24 cellular contexts compared by ENCODE assay signal in genomic region chr6:106788761-106789160, GRCh38.
DNase-seq lines count a peak whose midpoint lies in the region; ATAC-seq, FAIRE-seq and TF ChIP-seq lines count a peak whose summit lies in the region.
"Had no signal": no experiment of that assay in that cellular context is flagged by ENCODE, and none has a peak within 500 bp of the region (broad histone marks: within the 10 kb centered on the region; RNA-seq: fewer than 3 reads in every experiment).

No MANE protein-coding gene starts in this region.

- H3K36me3 Mint-ChIP-seq in neural progenitor cell: no peaks in the 10 kb centered on the region

- H3K4me2 ChIP-seq in HepG2 (ENCODE audit: low read depth, low read length): no peak overlapping the region
- no peak overlapping the region for H3K4me2 ChIP-seq in neural progenitor cell

- H3K4me1 Mint-ChIP-seq in neural progenitor cell: peaks cover 10% of the 10 kb centered on the region

- H3K27me3 ChIP-seq in liver (ENCODE audit: control insufficient read depth in 4 of 4, insufficient read depth in 4 of 4, low read length in 3 of 4): no peaks in the 10 kb centered on the region
- H3K27me3 ChIP-seq in HepG2 (ENCODE audit: control insufficient read depth in 1 of 2, insufficient read depth in 2 of 2, low read length in 2 of 2): no peaks in the 10 kb centered on the region
- H3K27me3 ChIP-seq in neural progenitor cell: no peaks in the 10 kb centered on the region
- no peaks in the 10 kb centered on the region for H3K27me3 ChIP-seq in thyroid gland
- no peaks in the 10 kb centered on the region for H3K27me3 ChIP-seq in prostate gland (replicated peaks; ENCODE audit: insufficient read depth)
- H3K27me3 ChIP-seq: BLaER1 treated with 17β-estradiol and CSF1 and Interleukin-3, amounts not matched to agents 10 nM and 100 nM had no signal

- H3K27me3 Mint-ChIP-seq in neural progenitor cell (ENCODE audit: insufficient read depth, low read depth): peaks cover 6% of the 10 kb centered on the region

- ATAC-seq in HepG2: no peak

- H3K9ac ChIP-seq in liver (ENCODE audit: low read depth in 1 of 2, low read length in 2 of 2): no peak overlapping the region
- H3K9ac ChIP-seq in HepG2 (ENCODE audit: insufficient read depth, low read depth, low read length): no peak overlapping the region
- peak overlapping the region in 1 of 2 donors; percentile 47 for H3K9ac ChIP-seq in kidney (ENCODE audit: low read length in 2 of 2)
- H3K9ac ChIP-seq in neural progenitor cell: no peak overlapping the region
- H3K9ac ChIP-seq: BLaER1 treated with 17β-estradiol and CSF1 and Interleukin-3, amounts not matched to agents 10 nM and 100 nM; GM23248 had no signal

- peaks cover 0 to 24% (median 6%) of the 10 kb centered on the region in 4 donors for H3K4me1 ChIP-seq in liver (ENCODE audit: control insufficient read depth in 4 of 4, insufficient read depth in 4 of 4, low read length in 3 of 4)
- peaks cover 98% of the 10 kb centered on the region for H3K4me1 ChIP-seq in HepG2 (ENCODE audit: insufficient read depth, low read length)
- H3K4me1 ChIP-seq in kidney (ENCODE audit: control insufficient read depth in 1 of 2, insufficient read depth in 1 of 2, low read depth in 1 of 2, low read length in 2 of 2): peaks cover 17 to 38% of the 10 kb centered on the region in 2 donors
- H3K4me1 ChIP-seq in neural progenitor cell: no peaks in the 10 kb centered on the region
- H3K4me1 ChIP-seq in thyroid gland: peaks cover 11 to 14% of the 10 kb centered on the region in 2 donors
- no peaks in the 10 kb centered on the region for H3K4me1 ChIP-seq in prostate gland (replicated peaks)

- TF ChIP-seq RAD21 in liver (IDR thresholded peaks at IDR 0.05) (no peak), HepG2 (CRISPR knock-in tag; IDR thresholded peaks at IDR 0.05) (no peak)

- intact Hi-C loops in HepG2 (cut with micrococcal nuclease; ENCODE audit: unreplicated experiment) (loop anchor here (5.0 kb wide), 1 partner anchor 36 kb away; no protein-coding TSS in a partner anchor), kidney (cut with DNase I) (no loop called here), thyroid gland (cut with DNase I) (no loop called here), prostate gland (cut with DNase I) (no loop called here)

- H3K79me2 ChIP-seq in HepG2 (ENCODE audit: insufficient read depth, low read length) (no peaks in the 10 kb centered on the region), neural progenitor cell (ENCODE audit: low read depth) (no peaks in the 10 kb centered on the region)

- FAIRE-seq in HepG2 (lab: Jason Lieb, UNC): no peak
- FAIRE-seq in kidney (lab: Jason Lieb, UNC): no peak
- FAIRE-seq: HTR-8/SVneo had no signal

- POLR2A ChIA-PET in HepG2 (lab: Yijun Ruan, JAX): interaction anchor here (2.6 kb wide), 1 partner anchor 10 kb away, joined by 13 read pairs; no protein-coding TSS in a partner anchor

- in situ Hi-C loops in HepG2 (cut with HindIII; ENCODE audit: extremely low pct_ligation_motif_present, low pct_unique_long_range_greater_than_20kb): no loop called here

- no peak for DNase-seq in HepG2 (ENCODE audit: low spot score)
- DNase-seq in kidney: no peak
- DNase-seq in neural progenitor cell (ENCODE audit: low spot score): peak; percentile 6
- DNase-seq in thyroid gland: no peak
- DNase-seq in prostate gland (ENCODE audit: low spot score): no peak
- DNase-seq in D341Med (ENCODE audit: low spot score): no peak
- no peak for DNase-seq in DMS79 (lab: John Stamatoyannopoulos, UW)
- DNase-seq: CD4-positive, alpha-beta T cell; DMS79 treated with DMSO at 0.1 percent for 48 hours; GM23248; H9; HFFc6; KBM-7; MV-4-11; NCI-H1105; NCI-H1436 treated with DMSO at 0.1 percent for 48 hours; NCI-H2029; NCI-H526 treated with DMSO at 0.1 percent for 48 hours; Right ventricle myocardium superior; RPMI8226; SW 1271 had no signal

- no peak for TF ChIP-seq CTCF in liver (IDR thresholded peaks at IDR 0.05; ENCODE audit: low read depth, low read length, missing input control)
- no peak for TF ChIP-seq CTCF in HepG2 (CRISPR knock-in tag; IDR thresholded peaks at IDR 0.05)
- no peak for TF ChIP-seq CTCF in kidney (IDR thresholded peaks at IDR 0.05; ENCODE audit: borderline replicate concordance, extremely low read depth, insufficient read depth)
- no peak for TF ChIP-seq CTCF in neural progenitor cell (IDR thresholded peaks at IDR 0.05)
- TF ChIP-seq CTCF in thyroid gland (IDR thresholded peaks at IDR 0.05): no peak
- TF ChIP-seq CTCF in prostate gland (IDR thresholded peaks at IDR 0.05): no peak

- H3K9me3 Mint-ChIP-seq in neural progenitor cell: no peaks in the 10 kb centered on the region
- H3K9me3 Mint-ChIP-seq: CD4-positive, alpha-beta T cell; H9; HFFc6 had no signal

- 73% methylated on average over 2 of the region's 2 CpGs for WGBS in liver
- WGBS in HepG2 (ENCODE audit: low lambda C conversion rate): 87% methylated on average over 2 of the region's 2 CpGs
- 80 to 91% methylated on average over 2 of the region's 2 CpGs for WGBS in thyroid gland, 2 donors
- WGBS in prostate gland: 85% methylated on average over 2 of the region's 2 CpGs

- no peak for TF ChIP-seq EP300 in HepG2 (IDR thresholded peaks at IDR 0.05; ENCODE audit: low read depth in 2 of 2, low read length in 2 of 2)
- no peak for TF ChIP-seq EP300 in HepG2 (CRISPR knock-in tag; IDR thresholded peaks at IDR 0.05; ENCODE audit: borderline replicate concordance)

- H3K27ac ChIP-seq in liver (ENCODE audit: low read depth in 1 of 2, low read length in 2 of 2) (peak overlapping the region; percentile 95 to 97), HepG2 (ENCODE audit: extremely low read length, insufficient read depth, low read length) (no peak overlapping the region), kidney (ENCODE audit: low read depth in 2 of 2, low read length in 2 of 2) (peak overlapping the region; percentile 94), neural progenitor cell (no peak overlapping the region), thyroid gland (peak overlapping the region in 2 of 3 donors; percentile 73 to 85), prostate gland (no peak overlapping the region)
- H3K27ac ChIP-seq: BLaER1 treated with 17β-estradiol and CSF1 and Interleukin-3, amounts not matched to agents 10 nM and 100 nM; GM23248 had no signal

- H3K4me3 Mint-ChIP-seq in neural progenitor cell: no peak overlapping the region
- H3K4me3 Mint-ChIP-seq: CD4-positive, alpha-beta T cell; H9; HFFc6 had no signal

- no peak overlapping the region for H3K27ac Mint-ChIP-seq in neural progenitor cell
- H3K27ac Mint-ChIP-seq: CD4-positive, alpha-beta T cell; H9; HFFc6 had no signal

- H4K20me1 ChIP-seq in HepG2 (ENCODE audit: insufficient read depth, low read length) (no peaks in the 10 kb centered on the region), neural progenitor cell (ENCODE audit: low read depth) (no peaks in the 10 kb centered on the region)
- H4K20me1 ChIP-seq: BLaER1 treated with 17β-estradiol and CSF1 and Interleukin-3, amounts not matched to agents 10 nM and 100 nM had no signal

- TF ChIP-seq POLR2A in HepG2 (IDR thresholded peaks at IDR 0.05; ENCODE audit: insufficient read depth in 1 of 2, low read depth in 2 of 2, low read length in 2 of 2) (no peak), thyroid gland (IDR thresholded peaks at IDR 0.05) (no peak), prostate gland (IDR thresholded peaks at IDR 0.05) (no peak)

- no peak overlapping the region for H2AFZ ChIP-seq in HepG2 (ENCODE audit: low read length)
- no peak overlapping the region for H2AFZ ChIP-seq in neural progenitor cell (replicated peaks)
- H2AFZ ChIP-seq: GM23248 had no signal

- no peaks in the 10 kb centered on the region for H3K36me3 ChIP-seq in liver (ENCODE audit: control insufficient read depth in 4 of 4, insufficient read depth in 3 of 4, low read depth in 1 of 4, low read length in 3 of 4)
- H3K36me3 ChIP-seq in HepG2 (replicated peaks in 1 of 2; ENCODE audit: control insufficient read depth in 1 of 2, insufficient read depth in 2 of 2, low read length in 2 of 2): no peaks in the 10 kb centered on the region
- H3K36me3 ChIP-seq in kidney (ENCODE audit: control insufficient read depth in 1 of 2, insufficient read depth in 2 of 2, low read length in 2 of 2): no peaks in the 10 kb centered on the region
- H3K36me3 ChIP-seq in neural progenitor cell: no peaks in the 10 kb centered on the region
- no peaks in the 10 kb centered on the region for H3K36me3 ChIP-seq in thyroid gland
- no peaks in the 10 kb centered on the region for H3K36me3 ChIP-seq in prostate gland
- H3K36me3 ChIP-seq: BLaER1 treated with 17β-estradiol and CSF1 and Interleukin-3, amounts not matched to agents 10 nM and 100 nM had no signal

- no TSS peak for BruUV-seq in HepG2 (replicated peaks; lab: Mats Ljungman, UMichigan)

- no peaks in the 10 kb centered on the region for H3F3A ChIP-seq in neural progenitor cell (ENCODE audit: low read depth)

- H3K4me3 ChIP-seq in liver (ENCODE audit: low read depth in 1 of 3, low read length in 3 of 3) (no peak overlapping the region), HepG2 (replicated peaks in 1 of 3; ENCODE audit: insufficient read depth in 1 of 3, low read depth in 2 of 3, low read length in 3 of 3) (no peak overlapping the region), kidney (ENCODE audit: low read length in 2 of 2) (no peak overlapping the region), neural progenitor cell (no peak overlapping the region), thyroid gland (replicated peaks in 1 of 3) (no peak overlapping the region), prostate gland (no peak overlapping the region)
- H3K4me3 ChIP-seq: BLaER1 treated with 17β-estradiol and CSF1 and Interleukin-3, amounts not matched to agents 10 nM and 100 nM; GM23248 had no signal

- no peaks in the 10 kb centered on the region for H3K9me3 ChIP-seq in liver (ENCODE audit: control insufficient read depth in 4 of 4, low read length in 3 of 4)
- H3K9me3 ChIP-seq in HepG2 (ENCODE audit: low read length): no peaks in the 10 kb centered on the region
- H3K9me3 ChIP-seq in kidney (ENCODE audit: control insufficient read depth in 1 of 2, low read length in 2 of 2): no peaks in the 10 kb centered on the region
- no peaks in the 10 kb centered on the region for H3K9me3 ChIP-seq in neural progenitor cell (ENCODE audit: low read depth)
- no peaks in the 10 kb centered on the region for H3K9me3 ChIP-seq in thyroid gland
- H3K9me3 ChIP-seq in prostate gland: no peaks in the 10 kb centered on the region

- CTCF ChIA-PET in HepG2 (lab: Yijun Ruan, JAX; ENCODE audit: low intra/inter-chr PET ratio, low total read pairs): no interaction called here

TF ChIP-seq in liver, 16 proteins besides CTCF, POLR2A, EP300 and RAD21 (continues in another document):
- TF ChIP-seq, protein P1, sequence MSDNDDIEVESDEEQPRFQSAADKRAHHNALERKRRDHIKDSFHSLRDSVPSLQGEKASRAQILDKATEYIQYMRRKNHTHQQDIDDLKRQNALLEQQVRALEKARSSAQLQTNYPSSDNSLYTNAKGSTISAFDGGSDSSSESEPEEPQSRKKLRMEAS (IDR thresholded peaks at IDR 0.05): no peak
- no peak for TF ChIP-seq HNF4A (conservative IDR thresholded peaks at IDR 0.05)

TF ChIP-seq in HepG2, 621 proteins besides CTCF, POLR2A, EP300 and RAD21 (continues in another document):
- TF ChIP-seq ZBTB8A (CRISPR knock-in tag; IDR thresholded peaks at IDR 0.05; ENCODE audit: borderline replicate concordance, low read depth) (no peak), ATF1 (CRISPR knock-in tag; IDR thresholded peaks at IDR 0.05) (no peak)

Comparison
In these comparisons a context has a peak if more than half of its experiments do, and no peak if none do; other contexts are left out.
1. H3K27ac ChIP-seq: peak in liver (2 of 2), kidney (2 of 2) and thyroid gland (2 of 3); none in HepG2 (single experiment), neural progenitor cell (single experiment) and prostate gland (0 of 2).